ENCODE assay signal across 24 cellular contexts in genomic region chr21:38496224-38496623, GRCh38. TPM values are rescaled to one million over a fixed set of nuclear protein-coding genes. Genes with fewer than 3 reads are reported as not detected.
DNase-seq lines count a peak whose midpoint lies in the region; ATAC-seq and TF ChIP-seq lines count a peak whose summit lies in the region.
"Had no signal": no experiment of that assay in that cellular context is flagged by ENCODE, and none has a peak within 500 bp of the region (broad histone marks: within the 10 kb centered on the region; RNA-seq: fewer than 3 reads in every experiment).

No MANE protein-coding gene starts in this region.

- ATAC-seq in right cardiac atrium = no peak
- ATAC-seq in Right ventricle myocardium superior (ENCODE audit: poor library complexity) = no peak
- ATAC-seq in gastroesophageal sphincter = no peak
- no peak for ATAC-seq in psoas muscle
- ATAC-seq: effector memory CD8-positive, alpha-beta T cell; stimulated activated naive B cell treated with anti-CD40 and anti-IgM and Interleukin-4, amounts not matched to agents 10 μg/mL and 1 μg/mL and 100 μg/mL, for 72 hours had no signal

- TF ChIP-seq POLR2A in gastroesophageal sphincter (IDR thresholded peaks at IDR 0.05) = no peak

- DNase-seq in right cardiac atrium = no peak
- DNase-seq in Right ventricle myocardium superior = no peak
- DNase-seq in psoas muscle = no peak
- DNase-seq in WERI-Rb-1 = no peak
- DNase-seq in stimulated activated naive CD4-positive, alpha-beta T cell treated with Interleukin-2 at 50 U/mL for 16 hours (lab: John Stamatoyannopoulos, UW) = no peak
- DNase-seq in stimulated activated CD8-positive, alpha-beta memory T cell treated with anti-CD3 and anti-CD28 coated beads, Interleukin-4, amount 100 ng/mL, for 48 hours = no peak
- no peak for DNase-seq in NOMO-1 treated with DMSO at 0.1 percent for 48 hours (lab: John Stamatoyannopoulos, UW; ENCODE audit: unreplicated experiment)
- DNase-seq: activated CD4-positive, alpha-beta T cell treated with anti-CD3 and anti-CD28 coated beads, Interleukin-2, amount 50 U/mL, for 48 hours; activated naive CD4-positive, alpha-beta T cell; amniotic stem cell; DMS 273 treated with DMSO at 0.1 percent for 48 hours; effector memory CD8-positive, alpha-beta T cell; GOT3; hippocampal formation; islet precursor cell; Karpas-422; NCI-H1105; NCI-H2107; NCI-H510A treated with DMSO at 0.1 percent for 48 hours; SHP77; stimulated activated naive B cell treated with anti-CD40 and anti-IgM and Interleukin-4, amounts not matched to agents 10 μg/mL and 1 μg/mL and 100 μg/mL, for 72 hours had no signal

- H3K4me1 ChIP-seq in right cardiac atrium (ENCODE audit: control insufficient read depth, insufficient read depth, low read length) (no peaks in the 10 kb centered on the region), gastroesophageal sphincter (no peaks in the 10 kb centered on the region), psoas muscle (no peaks in the 10 kb centered on the region)

- H3K4me3 ChIP-seq in right cardiac atrium (ENCODE audit: low read length) (peak overlapping the region; percentile 86), gastroesophageal sphincter (peak overlapping the region; percentile 24 to 43), psoas muscle (peak overlapping the region; percentile 60), WERI-Rb-1 (ENCODE audit: low read depth, low read length) (no peak overlapping the region)

- H3K9me3 ChIP-seq in right cardiac atrium (ENCODE audit: control insufficient read depth, low read length) = no peaks in the 10 kb centered on the region
- H3K9me3 ChIP-seq in gastroesophageal sphincter = no peaks in the 10 kb centered on the region
- H3K9me3 ChIP-seq in psoas muscle = no peaks in the 10 kb centered on the region
- H3K9me3 ChIP-seq in WERI-Rb-1 (ENCODE audit: severe bottlenecking) = no peaks in the 10 kb centered on the region

- H3K27ac ChIP-seq in right cardiac atrium (ENCODE audit: low read length) (no peak overlapping the region), gastroesophageal sphincter (peak overlapping the region in 2 of 4 donors; percentile 13 to 73), psoas muscle (peak overlapping the region; percentile 46), WERI-Rb-1 (no peak overlapping the region)
- H3K27ac ChIP-seq: C4-2B had no signal

- no peak for TF ChIP-seq EP300 in gastroesophageal sphincter (IDR thresholded peaks at IDR 0.05)

- intact Hi-C loops in right cardiac atrium (cut with DNase I) (no loop called here), Right ventricle myocardium superior (cut with DNase I) (no loop called here), psoas muscle (cut with DNase I) (no loop called here)

- 62% methylated on average over 3 of the region's 3 CpGs for WGBS in right cardiac atrium
- 84 to 97% methylated on average over 3 of the region's 3 CpGs for WGBS in gastroesophageal sphincter (ENCODE audit: low coverage in 1 of 2), 2 donors
- 62 to 76% (median 71%) methylated on average over 3 of the region's 3 CpGs for whole genome bisulfite sequencing in psoas muscle, 3 donors

- TF ChIP-seq CTCF in gastroesophageal sphincter (IDR thresholded peaks at IDR 0.05) (no peak), psoas muscle (IDR thresholded peaks at IDR 0.05) (no peak), WERI-Rb-1 (IDR thresholded peaks at IDR 0.05; ENCODE audit: low read depth, low read length) (no peak)

- H3K27me3 ChIP-seq in right cardiac atrium (ENCODE audit: control insufficient read depth, insufficient read depth) = no peaks in the 10 kb centered on the region
- no peaks in the 10 kb centered on the region for H3K27me3 ChIP-seq in gastroesophageal sphincter
- no peaks in the 10 kb centered on the region for H3K27me3 ChIP-seq in psoas muscle (ENCODE audit: insufficient read depth in 3 of 3, low read length in 2 of 3)
- no peaks in the 10 kb centered on the region for H3K27me3 ChIP-seq in WERI-Rb-1 (ENCODE audit: insufficient read depth, low read depth, severe bottlenecking)

- no peaks in the 10 kb centered on the region for H3K36me3 ChIP-seq in gastroesophageal sphincter
- no peaks in the 10 kb centered on the region for H3K36me3 ChIP-seq in psoas muscle (ENCODE audit: insufficient read depth in 1 of 2, low read depth in 1 of 2)
- H3K36me3 ChIP-seq in WERI-Rb-1 = no peaks in the 10 kb centered on the region

RNA-seq across cellular contexts. Expression of gene ERG, which starts 2.1 kb away (rescaled TPM):
- total RNA-seq in right cardiac atrium (10 to 100 TPM; 10.7 to 20.1 (median 17.9) TPM), Right ventricle myocardium superior (17.8 TPM), gastroesophageal sphincter (10 to 100 TPM in 3 of 4 donors, 1 to 10 TPM in 1; 3.3 to 12.4 (median 10.9) TPM), psoas muscle (10 to 100 TPM in 3 of 4 donors, 1 to 10 TPM in 1; 7.6 to 14.5 (median 10.8) TPM)
- polyA plus RNA-seq in right cardiac atrium (6.6 TPM), psoas muscle (1 to 10 TPM; 2.7 to 6.6 (median 3.4) TPM)
- total RNA-seq: T-helper 1 cell treated with Interleukin-12 subunit alpha and Interleukin-12 subunit beta and Interleukin-4 antibody, amounts not matched to agents 30 ng/mL and 1 ng/mL, for 36 hours had no signal
